ENCODE assay signal across 14 cellular contexts in genomic region chr13:110106726-110107125, GRCh38.
DNase-seq lines count a peak whose midpoint lies in the region; ATAC-seq and TF ChIP-seq lines count a peak whose summit lies in the region.
"Had no signal": no experiment of that assay in that cellular context is flagged by ENCODE, and none has a peak within 500 bp of the region (broad histone marks: within the 10 kb centered on the region; RNA-seq: fewer than 3 reads in every experiment).

No MANE protein-coding gene starts in this region.

- peaks cover 13% of the 10 kb centered on the region for H3K4me1 ChIP-seq in psoas muscle

- no peaks in the 10 kb centered on the region for H3K36me3 ChIP-seq in psoas muscle (ENCODE audit: insufficient read depth in 1 of 2, low read depth in 1 of 2)

- DNase-seq in AG20443 (ENCODE audit: low spot score) (peak; percentile 60), Right ventricle myocardium superior (peak; percentile 82), psoas muscle (no peak), cerebellar cortex (ENCODE audit: low spot score) (no peak)
- no peak for DNase-seq in NK-92 treated with Interleukin-12 subunit alpha and Interleukin-12 subunit beta, amount 100 ng/mL, for 24 hours (lab: John Stamatoyannopoulos, UW)
- no peak for DNase-seq in activated CD8-positive, alpha-beta memory T cell treated with anti-CD3 and anti-CD28 coated beads, Interleukin-2, amount 50 U/mL, for 4 hours
- DNase-seq: activated B cell treated with CpG ODN at 0.5 μM for 24 hours; activated T-cell treated with anti-CD3 and anti-CD28 coated beads, Interleukin-2, amount 50 U/mL, for 48 hours; KG1; natural killer cell; NCI-H2107; stimulated activated CD4-positive, alpha-beta T cell treated with anti-CD3 and anti-CD28 coated beads, Interleukin-12 subunit alpha, Interleukin-12 subunit beta, amount 100 ng/mL, for 4 hours had no signal

- H3K27ac ChIP-seq in VCaP: peak overlapping the region; percentile 28; the same call in 1 of the 2 replicates
- peak overlapping the region; percentile 36 for H3K27ac ChIP-seq in psoas muscle

- intact Hi-C loops in Right ventricle myocardium superior (cut with DNase I) (loop anchor here (5.0 to 10.0 kb wide), 3 partner anchors 319 to 1142 kb away; partner anchors contain the start of gene IRS2), psoas muscle (cut with DNase I) (loop anchor here in 1 of 2 donors (10.0 kb wide), 2 partner anchors 482 to 962 kb away; no protein-coding TSS in a partner anchor)

- ATAC-seq in Right ventricle myocardium superior (ENCODE audit: poor library complexity) (peak; percentile 66), psoas muscle (peak in 1 of 4 donors; percentile 43), HG03520 (IDR thresholded peaks at IDR 0.05; ENCODE audit: unreplicated experiment) (no peak)
- ATAC-seq: natural killer cell had no signal

- H3K4me3 ChIP-seq in psoas muscle: no peak overlapping the region

- H3K9me3 ChIP-seq in psoas muscle: peaks cover 2% of the 10 kb centered on the region

- 45 to 72% (median 46%) methylated on average over 7 of the region's 7 CpGs for WGBS in psoas muscle, 3 donors

- H3K27me3 ChIP-seq in psoas muscle (ENCODE audit: insufficient read depth in 3 of 3, low read length in 2 of 3): no peaks in the 10 kb centered on the region

- TF ChIP-seq CTCF in VCaP (conservative IDR thresholded peaks at IDR 0.05): peak; percentile 31; the same call in 1 of the 2 replicates
- TF ChIP-seq CTCF in psoas muscle (IDR thresholded peaks at IDR 0.05): no peak

Comparison
In these comparisons a context has a peak if more than half of its experiments do, and no peak if none do; other contexts are left out.
1. DNase-seq: peak in AG20443 (single experiment) and Right ventricle myocardium superior (single experiment); none in psoas muscle (0 of 2), cerebellar cortex (single experiment), NK-92 treated with Interleukin-12 subunit alpha and Interleukin-12 subunit beta, amount 100 ng/mL, for 24 hours (single experiment) and activated CD8-positive, alpha-beta memory T cell treated with anti-CD3 and anti-CD28 coated beads, Interleukin-2, amount 50 U/mL, for 4 hours (single experiment).